ENCODE assay signal across 8 cellular contexts in the genomic region with DNA sequence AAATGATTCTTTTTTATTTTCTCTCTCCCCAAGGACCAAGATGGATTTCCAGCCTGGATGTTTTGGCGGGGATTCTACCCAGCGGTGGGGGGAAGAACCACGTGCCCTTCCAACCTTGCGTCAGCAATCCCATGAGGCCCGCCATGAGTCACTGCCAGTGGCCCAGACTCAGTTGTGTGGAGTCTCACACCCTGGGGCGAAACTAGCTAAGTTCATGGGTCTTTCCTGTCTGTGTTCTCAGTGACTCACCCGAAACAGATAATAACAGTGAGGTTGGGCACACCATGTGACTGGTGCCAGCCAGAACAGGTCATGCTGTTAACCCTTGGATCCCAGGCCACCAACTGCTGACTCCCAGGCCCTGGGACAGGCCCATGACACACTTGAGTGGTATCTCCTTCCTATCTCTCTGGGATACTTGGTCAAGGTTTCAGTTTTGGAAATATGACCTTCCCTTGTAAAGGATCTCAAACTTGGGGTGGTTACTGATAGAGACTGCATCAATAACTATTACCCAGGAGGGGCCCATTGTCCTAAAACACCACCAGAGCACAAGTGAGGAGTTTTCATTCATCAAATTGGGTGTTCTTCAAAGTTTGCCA.
DNase-seq lines count a peak whose midpoint lies in the region; ATAC-seq and TF ChIP-seq lines count a peak whose summit lies in the region.

No MANE protein-coding gene starts in this region.

- H3K27me3 Mint-ChIP-seq in activated naive CD4-positive, alpha-beta T cell treated with anti-CD3 and anti-CD28 coated beads for 36 hours (ENCODE audit: low read depth): peaks cover 5% of the 10 kb centered on the region

- no peak for TF ChIP-seq CTCF in omental fat pad (IDR thresholded peaks at IDR 0.05)

- CTCF ChIA-PET in activated naive CD4-positive, alpha-beta T cell treated with anti-CD3 and anti-CD28 coated beads for 36 hours (lab: Charles Lee): interaction anchor here (1.4 kb wide), 1 partner anchor 90 kb away, joined by 4 read pairs; no protein-coding TSS in a partner anchor

- H3K4me1 Mint-ChIP-seq in activated naive CD4-positive, alpha-beta T cell treated with anti-CD3 and anti-CD28 coated beads for 36 hours (ENCODE audit: low read depth): peaks cover 35% of the 10 kb centered on the region

- no peaks in the 10 kb centered on the region for H3K36me3 Mint-ChIP-seq in activated naive CD4-positive, alpha-beta T cell treated with anti-CD3 and anti-CD28 coated beads for 36 hours (ENCODE audit: low read depth)

- peak; percentile 17 for TF ChIP-seq POLR2A in GM15510 (IDR thresholded peaks at IDR 0.05; ENCODE audit: borderline replicate concordance, extremely low read depth, insufficient read length)

- peak overlapping the region; percentile 9 for H3K27ac Mint-ChIP-seq in activated naive CD4-positive, alpha-beta T cell treated with anti-CD3 and anti-CD28 coated beads for 36 hours

- no peak overlapping the region for H3K4me3 Mint-ChIP-seq in activated naive CD4-positive, alpha-beta T cell treated with anti-CD3 and anti-CD28 coated beads for 36 hours

- intact Hi-C loops in activated naive CD4-positive, alpha-beta T cell treated with anti-CD3 and anti-CD28 coated beads for 36 hours (cut with micrococcal nuclease): loop anchor here (1.0 to 10.0 kb wide), 10 partner anchors 15 to 965 kb away; a partner anchor contains a TSS

- DNase-seq in RKO (ENCODE audit: low spot score) (peak; percentile 29), kidney glomerular epithelial cell (lab: John Stamatoyannopoulos, UW) (peak; percentile 72), omental fat pad (ENCODE audit: low spot score) (no peak), C1 segment of cervical spinal cord (lab: John Stamatoyannopoulos, UW) (no peak)
- peak; percentile 87 for DNase-seq in activated naive CD4-positive, alpha-beta T cell treated with anti-CD3 and anti-CD28 coated beads for 36 hours
- DNase-seq in stimulated activated CD8-positive, alpha-beta memory T cell treated with anti-CD3 and anti-CD28 coated beads, Interleukin-4, amount 100 ng/mL, for 4 hours (ENCODE audit: low read depth in 2 of 2, low spot score in 1 of 2): peak; percentile 52 to 71

- H3K9me3 Mint-ChIP-seq in activated naive CD4-positive, alpha-beta T cell treated with anti-CD3 and anti-CD28 coated beads for 36 hours: no peaks in the 10 kb centered on the region

- ATAC-seq in HG02759 (IDR thresholded peaks at IDR 0.05; ENCODE audit: unreplicated experiment) (peak; percentile 85), omental fat pad (ENCODE audit: low FRiP score) (no peak)

Comparison
In these comparisons a context has a peak if more than half of its experiments do, and no peak if none do; other contexts are left out.
1. DNase-seq: peak in RKO (single experiment), activated naive CD4-positive, alpha-beta T cell treated with anti-CD3 and anti-CD28 coated beads for 36 hours (single experiment), kidney glomerular epithelial cell (single experiment) and stimulated activated CD8-positive, alpha-beta memory T cell treated with anti-CD3 and anti-CD28 coated beads, Interleukin-4, amount 100 ng/mL, for 4 hours (2 of 2); none in omental fat pad (single experiment) and C1 segment of cervical spinal cord (0 of 14).